ENCODE assay signal across 1 cellular context in the genomic region with DNA sequence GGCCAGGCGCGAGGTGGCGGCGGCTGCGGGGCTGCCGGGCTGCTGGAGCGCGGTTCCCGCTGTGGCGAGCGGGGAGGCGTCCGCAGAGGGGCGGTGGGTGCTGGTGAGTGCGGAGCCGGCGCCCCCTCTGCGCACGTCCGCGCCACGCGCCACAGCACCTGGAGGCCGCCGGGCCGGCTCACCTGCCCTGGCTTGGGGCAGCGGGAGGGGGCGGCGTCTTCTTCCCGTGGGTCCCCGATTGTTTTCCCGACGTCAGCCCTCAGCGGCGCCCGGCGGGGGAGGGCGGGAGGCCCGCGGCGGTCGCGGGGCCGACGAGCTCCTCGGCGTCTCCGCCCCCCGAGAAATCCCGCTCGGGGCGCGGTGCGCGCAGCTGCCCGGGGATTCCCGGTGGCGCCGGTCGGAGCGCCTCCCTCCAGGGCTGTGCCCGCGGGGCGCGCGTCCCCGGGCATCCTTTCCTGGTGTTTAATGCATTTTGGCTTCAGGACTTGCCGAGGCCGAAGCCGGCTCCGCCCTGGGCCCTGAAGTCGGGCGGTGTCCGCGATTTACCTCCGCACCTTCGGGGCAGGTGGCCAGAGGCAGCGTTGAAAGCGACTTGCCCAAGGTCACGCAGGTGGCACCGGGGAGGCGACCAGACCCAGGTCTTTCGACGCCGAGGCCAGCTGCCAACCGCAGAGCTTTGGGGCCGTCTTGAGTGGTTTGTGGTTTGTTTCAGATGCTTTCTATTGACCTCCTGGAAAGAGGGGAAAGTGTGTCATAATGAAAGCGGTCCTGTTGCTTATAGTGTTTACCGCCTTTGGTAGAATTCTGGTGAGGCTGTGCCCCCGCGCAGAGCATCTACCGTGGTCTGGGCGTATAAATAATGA.
TF ChIP-seq lines count a peak whose summit lies in the region.

No MANE protein-coding gene starts in this region.

TF ChIP-seq in HEK293, 187 proteins besides CTCF, POLR2A, EP300 and RAD21 (continued from another document and continues in another):
- TF ChIP-seq ZBTB10 (tag by site-specific recombination; IDR thresholded peaks at IDR 0.05): no peak
- TF ChIP-seq, protein P1, sequence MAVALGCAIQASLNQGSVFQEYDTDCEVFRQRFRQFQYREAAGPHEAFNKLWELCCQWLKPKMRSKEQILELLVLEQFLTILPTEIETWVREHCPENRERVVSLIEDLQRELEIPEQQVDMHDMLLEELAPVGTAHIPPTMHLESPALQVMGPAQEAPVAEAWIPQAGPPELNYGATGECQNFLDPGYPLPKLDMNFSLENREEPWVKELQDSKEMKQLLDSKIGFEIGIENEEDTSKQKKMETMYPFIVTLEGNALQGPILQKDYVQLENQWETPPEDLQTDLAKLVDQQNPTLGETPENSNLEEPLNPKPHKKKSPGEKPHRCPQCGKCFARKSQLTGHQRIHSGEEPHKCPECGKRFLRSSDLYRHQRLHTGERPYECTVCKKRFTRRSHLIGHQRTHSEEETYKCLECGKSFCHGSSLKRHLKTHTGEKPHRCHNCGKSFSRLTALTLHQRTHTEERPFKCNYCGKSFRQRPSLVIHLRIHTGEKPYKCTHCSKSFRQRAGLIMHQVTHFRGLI (tag by site-specific recombination; IDR thresholded peaks at IDR 0.05): no peak
- TF ChIP-seq ZNF701 (tag by site-specific recombination; IDR thresholded peaks at IDR 0.05): no peak
- TF ChIP-seq SP3 (tag by site-specific recombination; IDR thresholded peaks at IDR 0.05): peak; percentile 41; the same call in 1 of the 2 replicates
- TF ChIP-seq, protein P2, sequence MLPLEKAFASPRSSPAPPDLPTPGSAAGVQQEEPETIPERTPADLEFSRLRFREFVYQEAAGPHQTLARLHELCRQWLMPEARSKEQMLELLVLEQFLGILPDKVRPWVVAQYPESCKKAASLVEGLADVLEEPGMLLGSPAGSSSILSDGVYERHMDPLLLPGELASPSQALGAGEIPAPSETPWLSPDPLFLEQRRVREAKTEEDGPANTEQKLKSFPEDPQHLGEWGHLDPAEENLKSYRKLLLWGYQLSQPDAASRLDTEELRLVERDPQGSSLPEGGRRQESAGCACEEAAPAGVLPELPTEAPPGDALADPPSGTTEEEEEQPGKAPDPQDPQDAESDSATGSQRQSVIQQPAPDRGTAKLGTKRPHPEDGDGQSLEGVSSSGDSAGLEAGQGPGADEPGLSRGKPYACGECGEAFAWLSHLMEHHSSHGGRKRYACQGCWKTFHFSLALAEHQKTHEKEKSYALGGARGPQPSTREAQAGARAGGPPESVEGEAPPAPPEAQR (tag by site-specific recombination; IDR thresholded peaks at IDR 0.05): no peak
- no peak for TF ChIP-seq ZNF747 (tag by site-specific recombination; IDR thresholded peaks at IDR 0.05)
- 0 out of 2 replicates have a peak, but pooled peaks have one; percentile 52 for TF ChIP-seq ZFP37 (tag by site-specific recombination; IDR thresholded peaks at IDR 0.05)
- TF ChIP-seq SCRT1 (tag by site-specific recombination; IDR thresholded peaks at IDR 0.05; ENCODE audit: borderline replicate concordance): 0 out of 2 replicates have a peak, but pooled peaks have one; percentile 41
- TF ChIP-seq ZNF350 (tag by site-specific recombination; IDR thresholded peaks at IDR 0.05): no peak
- no peak for TF ChIP-seq ZNF26 (tag by site-specific recombination; IDR thresholded peaks at IDR 0.05)
- TF ChIP-seq ZNF341 (tag by site-specific recombination; IDR thresholded peaks at IDR 0.05; ENCODE audit: low read depth): peak; percentile 73; the same call in 1 of the 2 replicates
- TF ChIP-seq PRDM6 (tag by site-specific recombination; IDR thresholded peaks at IDR 0.05): no peak
- TF ChIP-seq KLF10 (tag by site-specific recombination; IDR thresholded peaks at IDR 0.05): no peak
- TF ChIP-seq ZNF362 (tag by site-specific recombination; IDR thresholded peaks at IDR 0.05): no peak
- TF ChIP-seq SETDB1 (IDR thresholded peaks at IDR 0.05; ENCODE audit: insufficient read length, low read length): no peak
- TF ChIP-seq FEZF1 (tag by site-specific recombination; IDR thresholded peaks at IDR 0.05): no peak
- no peak for TF ChIP-seq ZNF184 (tag by site-specific recombination; IDR thresholded peaks at IDR 0.05)
- TF ChIP-seq, protein P3, sequence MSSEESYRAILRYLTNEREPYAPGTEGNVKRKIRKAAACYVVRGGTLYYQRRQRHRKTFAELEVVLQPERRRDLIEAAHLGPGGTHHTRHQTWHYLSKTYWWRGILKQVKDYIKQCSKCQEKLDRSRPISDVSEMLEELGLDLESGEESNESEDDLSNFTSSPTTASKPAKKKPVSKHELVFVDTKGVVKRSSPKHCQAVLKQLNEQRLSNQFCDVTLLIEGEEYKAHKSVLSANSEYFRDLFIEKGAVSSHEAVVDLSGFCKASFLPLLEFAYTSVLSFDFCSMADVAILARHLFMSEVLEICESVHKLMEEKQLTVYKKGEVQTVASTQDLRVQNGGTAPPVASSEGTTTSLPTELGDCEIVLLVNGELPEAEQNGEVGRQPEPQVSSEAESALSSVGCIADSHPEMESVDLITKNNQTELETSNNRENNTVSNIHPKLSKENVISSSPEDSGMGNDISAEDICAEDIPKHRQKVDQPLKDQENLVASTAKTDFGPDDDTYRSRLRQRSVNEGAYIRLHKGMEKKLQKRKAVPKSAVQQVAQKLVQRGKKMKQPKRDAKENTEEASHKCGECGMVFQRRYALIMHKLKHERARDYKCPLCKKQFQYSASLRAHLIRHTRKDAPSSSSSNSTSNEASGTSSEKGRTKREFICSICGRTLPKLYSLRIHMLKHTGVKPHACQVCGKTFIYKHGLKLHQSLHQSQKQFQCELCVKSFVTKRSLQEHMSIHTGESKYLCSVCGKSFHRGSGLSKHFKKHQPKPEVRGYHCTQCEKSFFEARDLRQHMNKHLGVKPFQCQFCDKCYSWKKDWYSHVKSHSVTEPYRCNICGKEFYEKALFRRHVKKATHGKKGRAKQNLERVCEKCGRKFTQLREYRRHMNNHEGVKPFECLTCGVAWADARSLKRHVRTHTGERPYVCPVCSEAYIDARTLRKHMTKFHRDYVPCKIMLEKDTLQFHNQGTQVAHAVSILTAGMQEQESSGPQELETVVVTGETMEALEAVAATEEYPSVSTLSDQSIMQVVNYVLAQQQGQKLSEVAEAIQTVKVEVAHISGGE (tag by site-specific recombination; conservative IDR thresholded peaks at IDR 0.05; ENCODE audit: low read depth): 0 out of 2 replicates have a peak, but pooled peaks have one; percentile 17
- TF ChIP-seq, protein P4, sequence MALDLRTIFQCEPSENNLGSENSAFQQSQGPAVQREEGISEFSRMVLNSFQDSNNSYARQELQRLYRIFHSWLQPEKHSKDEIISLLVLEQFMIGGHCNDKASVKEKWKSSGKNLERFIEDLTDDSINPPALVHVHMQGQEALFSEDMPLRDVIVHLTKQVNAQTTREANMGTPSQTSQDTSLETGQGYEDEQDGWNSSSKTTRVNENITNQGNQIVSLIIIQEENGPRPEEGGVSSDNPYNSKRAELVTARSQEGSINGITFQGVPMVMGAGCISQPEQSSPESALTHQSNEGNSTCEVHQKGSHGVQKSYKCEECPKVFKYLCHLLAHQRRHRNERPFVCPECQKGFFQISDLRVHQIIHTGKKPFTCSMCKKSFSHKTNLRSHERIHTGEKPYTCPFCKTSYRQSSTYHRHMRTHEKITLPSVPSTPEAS (tag by site-specific recombination; IDR thresholded peaks at IDR 0.05): no peak
- TF ChIP-seq ZNF354C (tag by site-specific recombination; IDR thresholded peaks at IDR 0.05; ENCODE audit: borderline replicate concordance, low read depth): no peak
- no peak for TF ChIP-seq ZNF157 (tag by site-specific recombination; IDR thresholded peaks at IDR 0.05)
- peak; percentile 23 for TF ChIP-seq ZNF600 (tag by site-specific recombination; IDR thresholded peaks at IDR 0.05)
- TF ChIP-seq, protein P5, sequence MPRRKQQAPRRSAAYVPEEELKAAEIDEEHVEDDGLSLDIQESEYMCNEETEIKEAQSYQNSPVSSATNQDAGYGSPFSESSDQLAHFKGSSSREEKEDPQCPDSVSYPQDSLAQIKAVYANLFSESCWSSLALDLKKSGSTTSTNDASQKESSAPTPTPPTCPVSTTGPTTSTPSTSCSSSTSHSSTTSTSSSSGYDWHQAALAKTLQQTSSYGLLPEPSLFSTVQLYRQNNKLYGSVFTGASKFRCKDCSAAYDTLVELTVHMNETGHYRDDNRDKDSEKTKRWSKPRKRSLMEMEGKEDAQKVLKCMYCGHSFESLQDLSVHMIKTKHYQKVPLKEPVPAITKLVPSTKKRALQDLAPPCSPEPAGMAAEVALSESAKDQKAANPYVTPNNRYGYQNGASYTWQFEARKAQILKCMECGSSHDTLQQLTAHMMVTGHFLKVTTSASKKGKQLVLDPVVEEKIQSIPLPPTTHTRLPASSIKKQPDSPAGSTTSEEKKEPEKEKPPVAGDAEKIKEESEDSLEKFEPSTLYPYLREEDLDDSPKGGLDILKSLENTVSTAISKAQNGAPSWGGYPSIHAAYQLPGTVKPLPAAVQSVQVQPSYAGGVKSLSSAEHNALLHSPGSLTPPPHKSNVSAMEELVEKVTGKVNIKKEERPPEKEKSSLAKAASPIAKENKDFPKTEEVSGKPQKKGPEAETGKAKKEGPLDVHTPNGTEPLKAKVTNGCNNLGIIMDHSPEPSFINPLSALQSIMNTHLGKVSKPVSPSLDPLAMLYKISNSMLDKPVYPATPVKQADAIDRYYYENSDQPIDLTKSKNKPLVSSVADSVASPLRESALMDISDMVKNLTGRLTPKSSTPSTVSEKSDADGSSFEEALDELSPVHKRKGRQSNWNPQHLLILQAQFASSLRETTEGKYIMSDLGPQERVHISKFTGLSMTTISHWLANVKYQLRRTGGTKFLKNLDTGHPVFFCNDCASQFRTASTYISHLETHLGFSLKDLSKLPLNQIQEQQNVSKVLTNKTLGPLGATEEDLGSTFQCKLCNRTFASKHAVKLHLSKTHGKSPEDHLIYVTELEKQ (tag by site-specific recombination; IDR thresholded peaks at IDR 0.05; ENCODE audit: borderline replicate concordance): no peak
- no peak for TF ChIP-seq ZNF514 (tag by site-specific recombination; IDR thresholded peaks at IDR 0.05)
- TF ChIP-seq ZNF416 (tag by site-specific recombination; IDR thresholded peaks at IDR 0.05): no peak
- no peak for TF ChIP-seq ZNF529 (tag by site-specific recombination; IDR thresholded peaks at IDR 0.05; ENCODE audit: insufficient replicate concordance)
- TF ChIP-seq, protein P6, sequence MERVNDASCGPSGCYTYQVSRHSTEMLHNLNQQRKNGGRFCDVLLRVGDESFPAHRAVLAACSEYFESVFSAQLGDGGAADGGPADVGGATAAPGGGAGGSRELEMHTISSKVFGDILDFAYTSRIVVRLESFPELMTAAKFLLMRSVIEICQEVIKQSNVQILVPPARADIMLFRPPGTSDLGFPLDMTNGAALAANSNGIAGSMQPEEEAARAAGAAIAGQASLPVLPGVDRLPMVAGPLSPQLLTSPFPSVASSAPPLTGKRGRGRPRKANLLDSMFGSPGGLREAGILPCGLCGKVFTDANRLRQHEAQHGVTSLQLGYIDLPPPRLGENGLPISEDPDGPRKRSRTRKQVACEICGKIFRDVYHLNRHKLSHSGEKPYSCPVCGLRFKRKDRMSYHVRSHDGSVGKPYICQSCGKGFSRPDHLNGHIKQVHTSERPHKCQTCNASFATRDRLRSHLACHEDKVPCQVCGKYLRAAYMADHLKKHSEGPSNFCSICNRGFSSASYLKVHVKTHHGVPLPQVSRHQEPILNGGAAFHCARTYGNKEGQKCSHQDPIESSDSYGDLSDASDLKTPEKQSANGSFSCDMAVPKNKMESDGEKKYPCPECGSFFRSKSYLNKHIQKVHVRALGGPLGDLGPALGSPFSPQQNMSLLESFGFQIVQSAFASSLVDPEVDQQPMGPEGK (tag by site-specific recombination; IDR thresholded peaks at IDR 0.05): no peak; the same call in none of the 2 replicates
- TF ChIP-seq ZBTB21 (tag by site-specific recombination; IDR thresholded peaks at IDR 0.05): no peak
